ENCODE assay signal across 1 cellular context in the genomic region with DNA sequence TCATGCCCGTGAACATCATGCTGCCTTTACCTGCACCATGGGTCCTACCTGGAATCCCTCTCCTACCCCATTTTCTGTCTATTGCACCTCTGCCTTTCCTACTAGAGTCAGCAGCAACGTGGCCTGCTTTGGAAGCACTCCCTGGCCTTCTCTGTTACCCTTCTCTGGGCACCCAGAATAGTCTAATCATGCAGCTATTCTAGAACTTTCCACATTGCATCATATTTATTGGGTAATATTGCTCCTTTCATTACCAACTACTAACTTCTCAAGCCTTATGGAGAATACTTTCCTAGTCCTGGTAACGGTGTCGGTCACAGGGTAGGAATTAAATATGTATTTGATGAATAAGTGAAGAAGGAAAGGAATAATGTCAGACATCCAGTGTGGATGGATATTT.
TF ChIP-seq lines count a peak whose summit lies in the region.

No MANE protein-coding gene starts in this region.

TF ChIP-seq in K562, 482 proteins besides CTCF, POLR2A, EP300 and RAD21:
- TF ChIP-seq RAD51 (IDR thresholded peaks at IDR 0.05; ENCODE audit: borderline replicate concordance, low read depth), result no peak
- no peak for TF ChIP-seq ZNF41 (CRISPR knock-in tag; conservative IDR thresholded peaks at IDR 0.05)
- TF ChIP-seq SMC3 (conservative IDR thresholded peaks at IDR 0.05; ENCODE audit: insufficient read depth, low read depth, low read length), result no peak
- no peak for TF ChIP-seq ZNF140 (CRISPR knock-in tag; IDR thresholded peaks at IDR 0.05)
- no peak for TF ChIP-seq ZC3H8 (IDR thresholded peaks at IDR 0.05)
- no peak for TF ChIP-seq ZNF217 (CRISPR knock-in tag; IDR thresholded peaks at IDR 0.05)
- no peak for TF ChIP-seq ZBTB26 (CRISPR knock-in tag; IDR thresholded peaks at IDR 0.05)
- TF ChIP-seq CEBPG (CRISPR knock-in tag; IDR thresholded peaks at IDR 0.05), result no peak
- TF ChIP-seq CEBPG (tag; conservative IDR thresholded peaks at IDR 0.05 in 1 of 2, IDR thresholded peaks at IDR 0.05 in 1 of 2), result peak; percentile 61 to 74
- no peak for TF ChIP-seq CBX2 (IDR thresholded peaks at IDR 0.05; ENCODE audit: insufficient read depth, low read length, poor library complexity, severe bottlenecking)
- peak; percentile 67 for TF ChIP-seq CEBPB (tag; IDR thresholded peaks at IDR 0.05)
- no peak for TF ChIP-seq ARID4B (CRISPR knock-in tag; IDR thresholded peaks at IDR 0.05)
- TF ChIP-seq EHMT2 (IDR thresholded peaks at IDR 0.05), result no peak
- TF ChIP-seq SRSF1 (IDR thresholded peaks at IDR 0.05; ENCODE audit: low read depth, low read length), result no peak
- TF ChIP-seq RBM14 (IDR thresholded peaks at IDR 0.05; ENCODE audit: borderline replicate concordance, insufficient read depth, low read depth, low read length), result no peak
TF ChIP-seq in K562: peak in this region for 2.
